ENCODE assay signal across 14 cellular contexts in genomic region chr6:35312763-35313125, GRCh38. TPM values are rescaled to one million over a fixed set of nuclear protein-coding genes. Genes with fewer than 3 reads are reported as not detected.
DNase-seq lines count a peak whose midpoint lies in the region; ATAC-seq and TF ChIP-seq lines count a peak whose summit lies in the region.
"Had no signal": no experiment of that assay in that cellular context is flagged by ENCODE, and none has a peak within 500 bp of the region (broad histone marks: within the 10 kb centered on the region; RNA-seq: fewer than 3 reads in every experiment).

No MANE protein-coding gene starts in this region.

- BruUV-seq in MCF 10A (replicated peaks; lab: Mats Ljungman, UMichigan) (no TSS peak), mammary epithelial cell (replicated peaks; lab: Mats Ljungman, UMichigan) (no TSS peak)

- POLR2A ChIA-PET in MCF 10A (lab: Yijun Ruan, JAX), result interaction anchor here (1.3 kb wide), 1 partner anchor 11 kb away, joined by 5 read pairs; no protein-coding TSS in a partner anchor

- no peak for DNase-seq in MCF 10A (ENCODE audit: unreplicated experiment)
- DNase-seq in mammary epithelial cell, result no peak
- DNase-seq in SK-N-MC (ENCODE audit: low read depth, low spot score), result peak; percentile 70
- DNase-seq in effector memory CD4-positive, alpha-beta T cell, result no peak
- no peak for DNase-seq in NCI-H187 treated with DMSO at 0.1 percent for 48 hours (lab: John Stamatoyannopoulos, UW)
- no peak for DNase-seq in D341Med (ENCODE audit: low spot score)
- DNase-seq: NCI-H2029 treated with DMSO at 0.1 percent for 48 hours, NCI-H526, nephron progenitor cell, WERI-Rb-1 had no signal

- no peaks in the 10 kb centered on the region for H3K27me3 Mint-ChIP-seq in MCF 10A (ENCODE audit: insufficient read depth, unreplicated experiment)

- no peaks in the 10 kb centered on the region for H4K20me1 ChIP-seq in mammary epithelial cell (ENCODE audit: insufficient read depth, low read length)

- H2AFZ ChIP-seq in mammary epithelial cell (ENCODE audit: low read depth, low read length), result no peak overlapping the region
- H2AFZ ChIP-seq: GM23338 had no signal

- intact Hi-C loops in MCF 10A (cut with micrococcal nuclease), result no loop called here
- intact Hi-C loops in mammary epithelial cell (cut with micrococcal nuclease), result no loop called here

- no peaks in the 10 kb centered on the region for H3K4me1 Mint-ChIP-seq in MCF 10A (ENCODE audit: insufficient read depth, unreplicated experiment)

- H3K9ac ChIP-seq in mammary epithelial cell (ENCODE audit: insufficient read depth, low read length), result no peak overlapping the region
- H3K9ac ChIP-seq in SK-N-MC (ENCODE audit: insufficient read length), result no peak overlapping the region

- H3K4me3 Mint-ChIP-seq in MCF 10A (ENCODE audit: unreplicated experiment), result no peak overlapping the region
- H3K4me3 Mint-ChIP-seq: GM23338, nephron progenitor cell had no signal

- in situ Hi-C loops in mammary epithelial cell (cut with MboI; ENCODE audit: low sequenced_read_pairs in 2 of 2), result no loop called here

- ATAC-seq in GM21526 (IDR thresholded peaks at IDR 0.05; ENCODE audit: low FRiP score, unreplicated experiment), result no peak

- H3K79me2 ChIP-seq in mammary epithelial cell (ENCODE audit: insufficient read depth, low read length), result peaks cover 2% of the 10 kb centered on the region

- dilution Hi-C loops in mammary epithelial cell (cut with HindIII; ENCODE audit: low sequenced_read_pairs), result no loop called here

- H3K4me2 ChIP-seq in mammary epithelial cell (ENCODE audit: insufficient read depth, low read depth, low read length), result no peak overlapping the region
- H3K4me2 ChIP-seq: GM23338 had no signal

- no peak overlapping the region for H3K27ac ChIP-seq in mammary epithelial cell (ENCODE audit: insufficient read depth, low read depth, low read length)
- peak overlapping the region; percentile 65; the same call in 1 of the 2 replicates for H3K27ac ChIP-seq in SK-N-MC
- peak overlapping the region; percentile 83 for H3K27ac ChIP-seq in effector memory CD4-positive, alpha-beta T cell (ENCODE audit: insufficient read depth, low read length, poor library complexity, severe bottlenecking)
- H3K27ac ChIP-seq in thymus (ENCODE audit: low read depth), result peak overlapping the region; percentile 75
- H3K27ac ChIP-seq: epithelial cell of prostate, WERI-Rb-1 had no signal

- H3K27me3 ChIP-seq in mammary epithelial cell (ENCODE audit: insufficient read depth, low read length) (no peaks in the 10 kb centered on the region), thymus (ENCODE audit: control insufficient read depth, insufficient read depth) (no peaks in the 10 kb centered on the region)
- H3K27me3 ChIP-seq in effector memory CD4-positive, alpha-beta T cell (replicated peaks; ENCODE audit: control insufficient read depth, insufficient read depth, low read length, poor library complexity, severe bottlenecking), result no peaks in the 10 kb centered on the region

- 46% methylated on average over 2 of the region's 3 CpGs for WGBS in mammary epithelial cell (ENCODE audit: low coverage, missing lambda C conversion rate)
- WGBS in thymus, result 78% methylated on average over 3 of the region's 3 CpGs

- H3K36me3 ChIP-seq in mammary epithelial cell (ENCODE audit: insufficient read depth, low read length), result peaks cover 3% of the 10 kb centered on the region
- H3K36me3 ChIP-seq in SK-N-MC (ENCODE audit: insufficient read depth, low read length), result no peaks in the 10 kb centered on the region
- H3K36me3 ChIP-seq in effector memory CD4-positive, alpha-beta T cell (ENCODE audit: control insufficient read depth, insufficient read depth, low read length), result peaks cover 24% of the 10 kb centered on the region
- peaks cover 33% of the 10 kb centered on the region for H3K36me3 ChIP-seq in thymus (ENCODE audit: control insufficient read depth, insufficient read depth)
- H3K36me3 ChIP-seq: WERI-Rb-1 had no signal

- H3K9me3 ChIP-seq in mammary epithelial cell (replicated peaks; ENCODE audit: insufficient read depth, low read length) (no peaks in the 10 kb centered on the region), SK-N-MC (ENCODE audit: low read depth, low read length) (no peaks in the 10 kb centered on the region), thymus (ENCODE audit: control insufficient read depth) (no peaks in the 10 kb centered on the region)
- H3K9me3 ChIP-seq in effector memory CD4-positive, alpha-beta T cell (ENCODE audit: control insufficient read depth, low read length), result no peaks in the 10 kb centered on the region

- H3K4me1 ChIP-seq in mammary epithelial cell (ENCODE audit: insufficient read depth, low read length) (no peaks in the 10 kb centered on the region), thymus (ENCODE audit: control insufficient read depth, insufficient read depth, low read length) (peaks cover 26% of the 10 kb centered on the region)
- peaks cover 62% of the 10 kb centered on the region for H3K4me1 ChIP-seq in effector memory CD4-positive, alpha-beta T cell (ENCODE audit: control insufficient read depth, insufficient read depth, low read length, poor library complexity, severe bottlenecking)

- H3K36me3 Mint-ChIP-seq in MCF 10A (ENCODE audit: insufficient read depth, unreplicated experiment), result peaks cover 21% of the 10 kb centered on the region

- no peaks in the 10 kb centered on the region for H3K9me3 Mint-ChIP-seq in MCF 10A (ENCODE audit: unreplicated experiment)
- H3K9me3 Mint-ChIP-seq: GM23338 had no signal

- peak overlapping the region; percentile 33 for H3K27ac Mint-ChIP-seq in MCF 10A (ENCODE audit: low read depth, unreplicated experiment)
- H3K27ac Mint-ChIP-seq: GM23338 had no signal

- no peak overlapping the region for H3K4me3 ChIP-seq in mammary epithelial cell (replicated peaks in 1 of 3; ENCODE audit: insufficient read depth in 1 of 3, low read depth in 2 of 3, low read length in 3 of 3)
- H3K4me3 ChIP-seq in SK-N-MC, result no peak overlapping the region
- H3K4me3 ChIP-seq in effector memory CD4-positive, alpha-beta T cell (ENCODE audit: insufficient read depth, low read depth, low read length, poor library complexity, severe bottlenecking), result no peak overlapping the region
- no peak overlapping the region for H3K4me3 ChIP-seq in thymus (ENCODE audit: low read length)
- H3K4me3 ChIP-seq: GM23338 had no signal

- CTCF ChIA-PET in MCF 10A (lab: Yijun Ruan, JAX), result no interaction called here
- CTCF ChIA-PET in mammary epithelial cell (lab: Charles Lee; ENCODE audit: low non-redundant PET), result no interaction called here

- TF ChIP-seq CTCF in MCF 10A (IDR thresholded peaks at IDR 0.05; ENCODE audit: unreplicated experiment) (no peak), mammary epithelial cell (conservative IDR thresholded peaks at IDR 0.05 in 1 of 2, IDR thresholded peaks at IDR 0.05 in 1 of 2; ENCODE audit: extremely low read depth in 1 of 2, insufficient read depth in 1 of 2, low read depth in 1 of 2, low read length in 2 of 2) (no peak)

RNA-seq across cellular contexts. Expression of gene DEF6, which starts 15.1 kb away (rescaled TPM):
- total RNA-seq in MCF 10A (2022) (17.8 and 23.1 TPM in 2 replicates), mammary epithelial cell (10 to 100 TPM; 12.8 to 32.9 TPM)
- polyA plus RNA-seq in mammary epithelial cell (19.3 TPM), thymus (148 TPM)
- 4.4 TPM for polyA minus RNA-seq in mammary epithelial cell

RNA-seq across cellular contexts. Expression of gene PPARD, which starts 29.6 kb away (rescaled TPM):
- total RNA-seq in MCF 10A (2022), result 13.8 and 16.8 TPM in 2 replicates
- total RNA-seq in mammary epithelial cell, result 10 to 100 TPM in 1 of 2 donors, 1 to 10 TPM in 1; 6.8 to 47.1 TPM
- 21.6 TPM for polyA plus RNA-seq in mammary epithelial cell
- 33.6 TPM for polyA minus RNA-seq in mammary epithelial cell
- 15.8 TPM for polyA plus RNA-seq in thymus

RNA-seq across cellular contexts. Expression of gene ZNF76, which starts 53.2 kb away (rescaled TPM):
- 28.0 and 28.4 TPM in 2 replicates for total RNA-seq in MCF 10A (2022)
- total RNA-seq in mammary epithelial cell, result 10 to 100 TPM; 18.8 to 21.9 TPM
- polyA plus RNA-seq in mammary epithelial cell, result 13.2 TPM
- 44.4 TPM for polyA minus RNA-seq in mammary epithelial cell
- polyA plus RNA-seq in thymus, result 32.0 TPM
